1 cellular context compared by ENCODE assay signal in genomic region chr18:49174478-49174877, GRCh38.
TF ChIP-seq lines count a peak whose summit lies in the region.

No MANE protein-coding gene starts in this region.

TF ChIP-seq in IMR-90, 13 proteins besides CTCF, POLR2A, EP300 and RAD21:
- peak; percentile 44; the same call in 1 of the 2 replicates for TF ChIP-seq FOS (IDR thresholded peaks at IDR 0.05; ENCODE audit: low read depth, low read length)
- no peak for TF ChIP-seq MAZ (IDR thresholded peaks at IDR 0.05; ENCODE audit: borderline replicate concordance, low read depth, low read length)
- peak; percentile 75 for TF ChIP-seq CEBPB (IDR thresholded peaks at IDR 0.05; ENCODE audit: low read depth, low read length)
